Comparison of ENCODE assay signal across 9 cellular contexts in the genomic region with DNA sequence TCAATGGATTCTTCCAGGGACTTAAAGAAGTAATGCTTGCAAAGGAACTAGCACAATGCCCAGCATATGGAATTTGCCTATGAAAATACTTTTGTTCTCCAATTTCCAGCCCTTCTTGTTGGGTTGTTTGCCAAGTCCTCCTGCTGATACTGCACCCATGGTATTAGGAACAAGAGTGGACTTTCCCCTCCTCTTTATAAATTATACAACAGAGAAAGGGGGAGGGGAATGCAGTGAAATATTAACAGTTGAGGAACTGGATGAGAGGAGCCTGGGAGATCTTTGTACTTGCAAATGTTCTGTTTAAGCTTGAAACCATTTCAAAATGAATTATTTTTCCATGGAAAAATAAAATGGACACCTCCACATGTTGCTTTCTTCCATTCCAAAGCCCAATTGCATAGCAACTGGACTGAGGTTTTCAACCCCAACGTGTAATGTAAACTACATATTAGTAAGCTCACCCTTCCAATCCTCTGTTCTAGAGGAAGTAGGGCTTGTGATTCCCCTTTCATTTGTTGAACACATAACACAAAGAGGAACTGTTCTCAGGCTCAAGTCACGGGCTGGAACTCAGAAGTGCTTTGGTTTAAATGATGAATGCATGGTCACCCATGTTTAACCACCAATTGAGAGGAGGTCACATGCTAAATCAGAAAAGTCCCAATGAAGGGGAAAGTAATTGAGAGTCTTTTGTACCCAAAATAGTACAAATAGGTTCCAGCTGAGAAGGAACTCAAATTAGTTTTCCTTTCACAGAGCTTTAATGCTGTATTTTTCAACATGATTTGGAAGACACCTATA.
DNase-seq lines count a peak whose midpoint lies in the region; ATAC-seq and TF ChIP-seq lines count a peak whose summit lies in the region.
"Had no signal": no experiment of that assay in that cellular context is flagged by ENCODE, and none has a peak within 500 bp of the region (broad histone marks: within the 10 kb centered on the region; RNA-seq: fewer than 3 reads in every experiment).

No MANE protein-coding gene starts in this region.

- peaks cover 8% of the 10 kb centered on the region for H3K4me1 ChIP-seq in suprapubic skin

- no peak for TF ChIP-seq POLR2A in suprapubic skin (IDR thresholded peaks at IDR 0.05)

- DNase-seq in CD1c-positive myeloid dendritic cell (ENCODE audit: extremely low spot score) (peak; percentile 94), dorsolateral prefrontal cortex (peak in 2 of 10 donors; percentile 39 to 63), foreskin fibroblast (no peak), suprapubic skin (ENCODE audit: low spot score in 2 of 2) (no peak), NCI-H345 (lab: John Stamatoyannopoulos, UW) (no peak)
- DNase-seq in activated CD4-positive, alpha-beta T cell treated with anti-CD3 and anti-CD28 coated beads, Interleukin-2, amount 50 U/mL, for 48 hours: no peak
- DNase-seq: Caco-2 had no signal

- peak overlapping the region in 57 of 59 donors; percentile 1 to 84 (median 63) for H3K27ac ChIP-seq in dorsolateral prefrontal cortex
- H3K27ac ChIP-seq in suprapubic skin: no peak overlapping the region

- H3K4me3 ChIP-seq in dorsolateral prefrontal cortex: peak overlapping the region in 1 of 59 donors; percentile 2
- no peak overlapping the region for H3K4me3 ChIP-seq in foreskin fibroblast (ENCODE audit: low read depth in 1 of 2, low read length in 2 of 2)
- H3K4me3 ChIP-seq in suprapubic skin: no peak overlapping the region

- 68% methylated on average over 2 of the region's 2 CpGs for WGBS in suprapubic skin

- no peak for TF ChIP-seq EP300 in suprapubic skin (IDR thresholded peaks at IDR 0.05)

- intact Hi-C loops in dorsolateral prefrontal cortex (cut with DNase I): loop anchor here in 1 of 2 donors (5.0 kb wide), 1 partner anchor 65 kb away; the partner anchor contains the start of gene ZC3H12C

- no peaks in the 10 kb centered on the region for H3K9me3 ChIP-seq in suprapubic skin
- H3K9me3 ChIP-seq: Caco-2 had no signal

- ATAC-seq in GM19463 (IDR thresholded peaks at IDR 0.05; ENCODE audit: unreplicated experiment) (peak; percentile 82), HG03378 (IDR thresholded peaks at IDR 0.05; ENCODE audit: unreplicated experiment) (peak; percentile 93)

- no peak for TF ChIP-seq CTCF in dorsolateral prefrontal cortex (IDR thresholded peaks at IDR 0.05 in 54 of 56, conservative IDR thresholded peaks at IDR 0.05 in 2 of 56; ENCODE audit: low read depth in 1 of 56, partially characterized antibody in 56 of 56)
- no peak for TF ChIP-seq CTCF in foreskin fibroblast (IDR thresholded peaks at IDR 0.05; ENCODE audit: low read depth, low read length)
- TF ChIP-seq CTCF in suprapubic skin (IDR thresholded peaks at IDR 0.05): no peak

- no peaks in the 10 kb centered on the region for H3K36me3 ChIP-seq in suprapubic skin

- H3K27me3 ChIP-seq in dorsolateral prefrontal cortex (peaks cover 0 to 2% (median 0%) of the 10 kb centered on the region in 45 donors), suprapubic skin (no peaks in the 10 kb centered on the region)
